In genomic region chr2:53373126-53373525, GRCh38 we compare ENCODE assay signal across 27 cellular contexts.
"Had no signal": no experiment of that assay in that cellular context is flagged by ENCODE, and none has a peak within 500 bp of the region (broad histone marks: within the 10 kb centered on the region; RNA-seq: fewer than 3 reads in every experiment).

No MANE protein-coding gene starts in this region.

- H3K79me2 ChIP-seq: parathyroid adenoma had no signal

- H3K4me3 Mint-ChIP-seq: natural killer cell; nephron progenitor cell; neural crest cell; stimulated activated effector memory CD8-positive, alpha-beta T cell treated with anti-CD3 and anti-CD28 coated beads, Interleukin-12 subunit alpha, Interleukin-12 subunit beta, amount 100 ng/mL, for 72 hours; stimulated activated naive B cell treated with anti-CD40 and anti-IgM and Interleukin-4, amounts not matched to agents 10 μg/mL and 1 μg/mL and 100 μg/mL, for 72 hours; stimulated activated naive CD8-positive, alpha-beta T cell treated with anti-CD3 and anti-CD28 coated beads, Interleukin-15, Interleukin-2, amounts not matched to agents 100 ng/mL and 50 ng/mL, for 24 hours had no signal

- H2AFZ ChIP-seq: parathyroid adenoma had no signal

- H3K27ac Mint-ChIP-seq: natural killer cell; nephron progenitor cell; progenitor cell of endocrine pancreas; stimulated activated effector memory CD8-positive, alpha-beta T cell treated with anti-CD3 and anti-CD28 coated beads, Interleukin-12 subunit alpha, Interleukin-12 subunit beta, amount 100 ng/mL, for 72 hours; stimulated activated naive B cell treated with anti-CD40 and anti-IgM and Interleukin-4, amounts not matched to agents 10 μg/mL and 1 μg/mL and 100 μg/mL, for 72 hours; stimulated activated naive CD8-positive, alpha-beta T cell treated with anti-CD3 and anti-CD28 coated beads, Interleukin-15, Interleukin-2, amounts not matched to agents 100 ng/mL and 50 ng/mL, for 24 hours had no signal

- H3K27ac ChIP-seq: ovary, parathyroid adenoma, psoas muscle, right lobe of liver, sigmoid colon, stomach, thoracic aorta, thyroid gland, tibial nerve, upper lobe of left lung, vagina had no signal

- H3K4me3 ChIP-seq: ovary, psoas muscle, right lobe of liver, sigmoid colon, stomach, thoracic aorta, thyroid gland, tibial nerve, upper lobe of left lung, vagina had no signal

- H3K27me3 ChIP-seq: ovary, right lobe of liver, sigmoid colon, stomach, thyroid gland, tibial nerve, upper lobe of left lung, vagina had no signal

- H3K9ac ChIP-seq: parathyroid adenoma had no signal

- DNase-seq: natural killer cell; nephron progenitor cell; occipital lobe; ovary; posterior cingulate gyrus; psoas muscle; right cardiac atrium; right lobe of liver; sigmoid colon; small intestine; stimulated activated CD4-positive, alpha-beta T cell treated with anti-CD3 and anti-CD28 coated beads, Interleukin-15, amount 100 ng/mL, for 24 hours; stimulated activated CD4-positive, alpha-beta T cell treated with anti-CD3 and anti-CD28 coated beads, Interleukin-2, amount 100 ng/mL, for 24 hours; stimulated activated CD4-positive, alpha-beta T cell treated with anti-CD3 and anti-CD28 coated beads, Interleukin-2, amount 100 ng/mL, for 48 hours; stimulated activated CD4-positive, alpha-beta T cell treated with anti-CD3 and anti-CD28 coated beads, Interleukin-4, amount 100 ng/mL, for 24 hours; stimulated activated naive B cell treated with anti-CD40 and anti-IgM and Interleukin-4, amounts not matched to agents 10 μg/mL and 1 μg/mL and 100 μg/mL, for 72 hours; stimulated activated naive CD4-positive, alpha-beta T cell treated with Interleukin-2 at 50 U/mL for 16 hours; stomach; thyroid gland; upper lobe of left lung had no signal

- H3K27me3 Mint-ChIP-seq: progenitor cell of endocrine pancreas; stimulated activated naive CD8-positive, alpha-beta T cell treated with anti-CD3 and anti-CD28 coated beads, Interleukin-15, Interleukin-2, amounts not matched to agents 100 ng/mL and 50 ng/mL, for 24 hours had no signal

- H3K4me1 Mint-ChIP-seq: natural killer cell; nephron progenitor cell; stimulated activated effector memory CD8-positive, alpha-beta T cell treated with anti-CD3 and anti-CD28 coated beads, Interleukin-12 subunit alpha, Interleukin-12 subunit beta, amount 100 ng/mL, for 72 hours; stimulated activated naive B cell treated with anti-CD40 and anti-IgM and Interleukin-4, amounts not matched to agents 10 μg/mL and 1 μg/mL and 100 μg/mL, for 72 hours had no signal

- H3K9me3 ChIP-seq: ovary, psoas muscle, right lobe of liver, sigmoid colon, thoracic aorta, thyroid gland, upper lobe of left lung, vagina had no signal

- H3K4me1 ChIP-seq: parathyroid adenoma, psoas muscle, right lobe of liver, sigmoid colon, stomach, thyroid gland, upper lobe of left lung, vagina had no signal

- ATAC-seq: natural killer cell; psoas muscle; right cardiac atrium; right lobe of liver; stimulated activated effector memory CD8-positive, alpha-beta T cell treated with anti-CD3 and anti-CD28 coated beads, Interleukin-12 subunit alpha, Interleukin-12 subunit beta, amount 100 ng/mL, for 72 hours; stimulated activated naive B cell treated with anti-CD40 and anti-IgM and Interleukin-4, amounts not matched to agents 10 μg/mL and 1 μg/mL and 100 μg/mL, for 72 hours had no signal

- H3K36me3 Mint-ChIP-seq: natural killer cell; stimulated activated effector memory CD8-positive, alpha-beta T cell treated with anti-CD3 and anti-CD28 coated beads, Interleukin-12 subunit alpha, Interleukin-12 subunit beta, amount 100 ng/mL, for 72 hours; stimulated activated naive B cell treated with anti-CD40 and anti-IgM and Interleukin-4, amounts not matched to agents 10 μg/mL and 1 μg/mL and 100 μg/mL, for 72 hours had no signal

- H3K36me3 ChIP-seq: ovary, right lobe of liver, sigmoid colon, stomach, thoracic aorta, thyroid gland, tibial nerve, upper lobe of left lung, vagina had no signal
